9 cellular contexts compared by ENCODE assay signal in genomic region chr19:7705387-7706187, GRCh38. TPM values are rescaled to one million over a fixed set of nuclear protein-coding genes. Genes with fewer than 3 reads are reported as not detected.
A peak's percentile ranks its signal among the peaks of the same experiment; 100 is the strongest.
DNase-seq lines count a peak whose midpoint lies in the region; ATAC-seq and TF ChIP-seq lines count a peak whose summit lies in the region.
"Had no signal": no experiment of that assay in that cellular context is flagged by ENCODE, and none has a peak within 500 bp of the region (broad histone marks: within the 10 kb centered on the region; RNA-seq: fewer than 3 reads in every experiment).

No MANE protein-coding gene starts in this region.

- H3K4me3 ChIP-seq in GM12875 (ENCODE audit: low read depth, low read length) = peak overlapping the region; percentile 21
- H3K4me3 ChIP-seq in heart left ventricle = no peak overlapping the region

- ATAC-seq in HG03159 (IDR thresholded peaks at IDR 0.05; ENCODE audit: unreplicated experiment) = peak; percentile 49
- ATAC-seq in heart left ventricle = peak in 2 of 4 donors; percentile 53 to 62
- no peak for ATAC-seq in GM19023 (IDR thresholded peaks at IDR 0.05; ENCODE audit: unreplicated experiment)

- no peaks in the 10 kb centered on the region for H3K9me3 ChIP-seq in heart left ventricle

- no peak for TF ChIP-seq POLR2A in heart left ventricle (IDR thresholded peaks at IDR 0.05)

- no peaks in the 10 kb centered on the region for H3K9me3 Mint-ChIP-seq in activated CD4-positive, alpha-beta T cell treated with anti-CD3 and anti-CD28 coated beads, Interleukin-2, amount 10 ng/mL, durations not matched to agents 7 days and 5 days

- H3K4me1 Mint-ChIP-seq in activated CD4-positive, alpha-beta T cell treated with anti-CD3 and anti-CD28 coated beads, Interleukin-2, amount 10 ng/mL, durations not matched to agents 7 days and 5 days = peaks cover 32% of the 10 kb centered on the region

- CTCF ChIA-PET in activated CD4-positive, alpha-beta T cell treated with anti-CD3 and anti-CD28 coated beads, Interleukin-2, amount 10 ng/mL, durations not matched to agents 7 days and 5 days (lab: Charles Lee) = interaction anchor here (3.2 kb wide), 1 partner anchor 25 kb away, joined by 10 read pairs; the partner anchor contains the start of gene TRAPPC5

- H3K27ac Mint-ChIP-seq in activated CD4-positive, alpha-beta T cell treated with anti-CD3 and anti-CD28 coated beads, Interleukin-2, amount 10 ng/mL, durations not matched to agents 7 days and 5 days = peak overlapping the region; percentile 92

- H3K27me3 Mint-ChIP-seq in activated CD4-positive, alpha-beta T cell treated with anti-CD3 and anti-CD28 coated beads, Interleukin-2, amount 10 ng/mL, durations not matched to agents 7 days and 5 days = peaks cover 7% of the 10 kb centered on the region

- DNase-seq in activated CD4-positive, alpha-beta T cell treated with anti-CD3 and anti-CD28 coated beads, Interleukin-2, amount 10 ng/mL, durations not matched to agents 7 days and 5 days = peak; percentile 78
- DNase-seq in heart left ventricle (peak; percentile 42 to 70 (median 47)), OCI-M1 (lab: John Stamatoyannopoulos, UW) (no peak), NCI-H526 (lab: John Stamatoyannopoulos, UW) (no peak)
- DNase-seq in stimulated activated CD8-positive, alpha-beta memory T cell treated with anti-CD3 and anti-CD28 coated beads, Interleukin-15, amount 100 ng/mL, for 24 hours (ENCODE audit: low read depth) = peak; percentile 37

- H3K4me3 Mint-ChIP-seq in activated CD4-positive, alpha-beta T cell treated with anti-CD3 and anti-CD28 coated beads, Interleukin-2, amount 10 ng/mL, durations not matched to agents 7 days and 5 days = peak overlapping the region; percentile 34

- H3K4me1 ChIP-seq in heart left ventricle = peaks cover 0 to 39% (median 0%) of the 10 kb centered on the region in 12 donors

- peak overlapping the region in 5 of 12 donors; percentile 24 to 91 (median 39) for H3K27ac ChIP-seq in heart left ventricle

- no peaks in the 10 kb centered on the region for H3K36me3 Mint-ChIP-seq in activated CD4-positive, alpha-beta T cell treated with anti-CD3 and anti-CD28 coated beads, Interleukin-2, amount 10 ng/mL, durations not matched to agents 7 days and 5 days (ENCODE audit: low read depth)

- intact Hi-C loops in heart left ventricle (cut with DNase I) = no loop called here

- no peaks in the 10 kb centered on the region for H3K36me3 ChIP-seq in heart left ventricle

- POLR2A ChIA-PET in activated CD4-positive, alpha-beta T cell treated with anti-CD3 and anti-CD28 coated beads, Interleukin-2, amount 10 ng/mL, durations not matched to agents 7 days and 5 days (lab: Charles Lee) = interaction anchor here (1.1 kb wide), 1 partner anchor 21 kb away, joined by 3 read pairs; no protein-coding TSS in a partner anchor

- WGBS in heart left ventricle, 4 donors = 54 to 60% (median 59%) methylated on average over 22 to 24 of the region's 24 CpGs

- TF ChIP-seq CTCF in GM12875 (IDR thresholded peaks at IDR 0.05; ENCODE audit: borderline replicate concordance, insufficient read depth, low read depth, low read length) (no peak), heart left ventricle (IDR thresholded peaks at IDR 0.05) (no peak)

- H3K27me3 ChIP-seq in heart left ventricle = peaks cover 0 to 28% (median 4%) of the 10 kb centered on the region in 9 donors

RNA-seq across cellular contexts. Expression of gene FCER2, which starts 3.7 kb away (rescaled TPM):
- under 1 TPM; 0.23 to 0.30 TPM for total RNA-seq in activated CD4-positive, alpha-beta T cell treated with anti-CD3 and anti-CD28 coated beads, Interleukin-2, amount 10 ng/mL, durations not matched to agents 7 days and 5 days
- total RNA-seq in heart left ventricle = 1 to 10 TPM in 1 of 9 donors, under 1 TPM in 2, not detected in 6; 0.23 to 1.5 (median 0.54) TPM
- polyA plus RNA-seq in heart left ventricle = under 1 TPM; 0.06 to 0.15 TPM
- total RNA-seq: myocyte had no signal

RNA-seq across cellular contexts. Expression of gene TRAPPC5, which starts 25.0 kb away (rescaled TPM):
- total RNA-seq in activated CD4-positive, alpha-beta T cell treated with anti-CD3 and anti-CD28 coated beads, Interleukin-2, amount 10 ng/mL, durations not matched to agents 7 days and 5 days = 100 to 1,000 TPM; 105 to 106 TPM
- total RNA-seq in heart left ventricle = 100 to 1,000 TPM in 4 of 9 donors, 10 to 100 TPM in 5; 65.9 to 124 (median 96.9) TPM
- polyA plus RNA-seq in heart left ventricle = 100 to 1,000 TPM in 1 of 2 donors, 10 to 100 TPM in 1; 60.1 to 170 TPM

RNA-seq across cellular contexts. Expression of gene CLEC4G, which starts 26.3 kb away (rescaled TPM):
- total RNA-seq in activated CD4-positive, alpha-beta T cell treated with anti-CD3 and anti-CD28 coated beads, Interleukin-2, amount 10 ng/mL, durations not matched to agents 7 days and 5 days = not detected
- total RNA-seq in heart left ventricle = 1 to 10 TPM in 4 of 9 donors, under 1 TPM in 4, not detected in 1; 0.29 to 6.4 (median 1.1) TPM
- under 1 TPM; 0.22 to 0.38 TPM for polyA plus RNA-seq in heart left ventricle
- total RNA-seq: myocyte had no signal

RNA-seq across cellular contexts. Expression of gene MCEMP1, which starts 28.7 kb away (rescaled TPM):
- total RNA-seq in activated CD4-positive, alpha-beta T cell treated with anti-CD3 and anti-CD28 coated beads, Interleukin-2, amount 10 ng/mL, durations not matched to agents 7 days and 5 days = not detected
- total RNA-seq in heart left ventricle = 1 to 10 TPM in 1 of 9 donors, under 1 TPM in 5, not detected in 3; 0.16 to 1.4 (median 0.54) TPM
- polyA plus RNA-seq in heart left ventricle = 1 to 10 TPM in 1 of 2 donors, under 1 TPM in 1; 0.34 to 1.1 TPM
- total RNA-seq: myocyte had no signal

RNA-seq across cellular contexts. Expression of gene RETN, which starts 36.7 kb away (rescaled TPM):
- total RNA-seq in activated CD4-positive, alpha-beta T cell treated with anti-CD3 and anti-CD28 coated beads, Interleukin-2, amount 10 ng/mL, durations not matched to agents 7 days and 5 days = not detected
- total RNA-seq in heart left ventricle = 1 to 10 TPM in 1 of 9 donors, not detected in 8; 2.6 TPM
- 1 to 10 TPM; 4.8 to 9.2 TPM for polyA plus RNA-seq in heart left ventricle
- total RNA-seq: myocyte had no signal

Comparison
In these comparisons a context has a peak if more than half of its experiments do, and no peak if none do; other contexts are left out.
1. DNase-seq: peak in activated CD4-positive, alpha-beta T cell treated with anti-CD3 and anti-CD28 coated beads, Interleukin-2, amount 10 ng/mL, durations not matched to agents 7 days and 5 days (single experiment), heart left ventricle (5 of 5) and stimulated activated CD8-positive, alpha-beta memory T cell treated with anti-CD3 and anti-CD28 coated beads, Interleukin-15, amount 100 ng/mL, for 24 hours (single experiment); none in OCI-M1 (single experiment) and NCI-H526 (0 of 2).